In genomic region chr18:9848170-9848854, GRCh38 we compare ENCODE assay signal across 1 cellular context.
TF ChIP-seq lines count a peak whose summit lies in the region.

No MANE protein-coding gene starts in this region.

TF ChIP-seq in K562, 482 proteins besides CTCF, POLR2A, EP300 and RAD21 (continued from another document and continues in another):
- no peak for TF ChIP-seq CHD7 (IDR thresholded peaks at IDR 0.05; ENCODE audit: low read depth, low read length)
- TF ChIP-seq ZNF124 (CRISPR knock-in tag; IDR thresholded peaks at IDR 0.05): no peak
- TF ChIP-seq ZSCAN32 (CRISPR knock-in tag; IDR thresholded peaks at IDR 0.05): no peak
- no peak for TF ChIP-seq TCF7 (IDR thresholded peaks at IDR 0.05; ENCODE audit: borderline replicate concordance)
- TF ChIP-seq MTF1 (CRISPR knock-in tag; IDR thresholded peaks at IDR 0.05; ENCODE audit: borderline replicate concordance): no peak
- TF ChIP-seq ZNF583 (CRISPR knock-in tag; IDR thresholded peaks at IDR 0.05): no peak
- TF ChIP-seq SMAD3 (CRISPR knock-in tag; conservative IDR thresholded peaks at IDR 0.05): no peak
- TF ChIP-seq WHSC1 (IDR thresholded peaks at IDR 0.05; ENCODE audit: low read length): no peak
- TF ChIP-seq SIN3A (IDR thresholded peaks at IDR 0.05; ENCODE audit: borderline replicate concordance in 2 of 2, control insufficient read depth in 1 of 2, low read depth in 2 of 2, low read length in 2 of 2): no peak
- no peak for TF ChIP-seq SPI1 (IDR thresholded peaks at IDR 0.05; ENCODE audit: borderline replicate concordance, low read depth, low read length)
- TF ChIP-seq RUNX1 (IDR thresholded peaks at IDR 0.05; ENCODE audit: low read depth): no peak
- no peak for TF ChIP-seq IRF1 (CRISPR knock-in tag; IDR thresholded peaks at IDR 0.05; ENCODE audit: borderline replicate concordance)
- 0 out of 2 replicates have a peak, but pooled peaks have one; percentile 10 for TF ChIP-seq NR2C1 (IDR thresholded peaks at IDR 0.05)
- no peak for TF ChIP-seq NR2C1 (tag; IDR thresholded peaks at IDR 0.05)
- TF ChIP-seq BRCA1 (IDR thresholded peaks at IDR 0.05): no peak
- TF ChIP-seq BRCA1 (CRISPR knock-in tag; IDR thresholded peaks at IDR 0.05): no peak
- no peak for TF ChIP-seq ZNF311 (CRISPR knock-in tag; IDR thresholded peaks at IDR 0.05)
- no peak for TF ChIP-seq NCOA4 (IDR thresholded peaks at IDR 0.05; ENCODE audit: partially characterized antibody)
- TF ChIP-seq DLX4 (CRISPR knock-in tag; IDR thresholded peaks at IDR 0.05): no peak
- TF ChIP-seq TRIM25 (IDR thresholded peaks at IDR 0.05; ENCODE audit: borderline replicate concordance): no peak
- TF ChIP-seq FOSL1 (tag; conservative IDR thresholded peaks at IDR 0.05): peak; percentile 31; the same call in 1 of the 2 replicates
- no peak for TF ChIP-seq SMAD1 (IDR thresholded peaks at IDR 0.05; ENCODE audit: low read depth, low read length, partially characterized antibody)
- TF ChIP-seq ZNF121 (CRISPR knock-in tag; conservative IDR thresholded peaks at IDR 0.05): no peak
- TF ChIP-seq ELF4 (CRISPR knock-in tag; IDR thresholded peaks at IDR 0.05): 0 out of 2 replicates have a peak, but pooled peaks have one; percentile 27
- TF ChIP-seq HLTF (IDR thresholded peaks at IDR 0.05): peak; percentile 92; the same call in 1 of the 2 replicates
- no peak for TF ChIP-seq ZNF609 (CRISPR knock-in tag; IDR thresholded peaks at IDR 0.05; ENCODE audit: borderline replicate concordance)
- TF ChIP-seq DDX20 (tag; IDR thresholded peaks at IDR 0.05; ENCODE audit: low read depth): no peak
- no peak for TF ChIP-seq HBP1 (CRISPR knock-in tag; IDR thresholded peaks at IDR 0.05)
- TF ChIP-seq ZNF512 (tag; IDR thresholded peaks at IDR 0.05): no peak
- TF ChIP-seq TAF9B (IDR thresholded peaks at IDR 0.05; ENCODE audit: partially characterized antibody): no peak
- no peak for TF ChIP-seq ATF7 (IDR thresholded peaks at IDR 0.05)
- TF ChIP-seq NCOR1 (IDR thresholded peaks at IDR 0.05): peak; percentile 93
- no peak for TF ChIP-seq TCF15 (CRISPR knock-in tag; IDR thresholded peaks at IDR 0.05)
- no peak for TF ChIP-seq TEAD1 (CRISPR knock-in tag; IDR thresholded peaks at IDR 0.05)
- TF ChIP-seq ZNF324 (CRISPR knock-in tag; IDR thresholded peaks at IDR 0.05): no peak
- no peak for TF ChIP-seq ATF1 (CRISPR knock-in tag; IDR thresholded peaks at IDR 0.05)
- TF ChIP-seq ATF1 (tag; IDR thresholded peaks at IDR 0.05): no peak
- TF ChIP-seq ZNF668 (CRISPR knock-in tag; IDR thresholded peaks at IDR 0.05): no peak
- no peak for TF ChIP-seq ZNF140 (CRISPR knock-in tag; IDR thresholded peaks at IDR 0.05)
- TF ChIP-seq NFIC (IDR thresholded peaks at IDR 0.05): peak; percentile 82
- TF ChIP-seq CBX1 (IDR thresholded peaks at IDR 0.05; ENCODE audit: low read depth): no peak
- TF ChIP-seq MYNN (IDR thresholded peaks at IDR 0.05): no peak
- TF ChIP-seq MYNN (CRISPR knock-in tag; IDR thresholded peaks at IDR 0.05): no peak
